Comparison of ENCODE assay signal across 26 cellular contexts in genomic region chr4:149709640-149710039, GRCh38.
DNase-seq lines count a peak whose midpoint lies in the region; ATAC-seq and TF ChIP-seq lines count a peak whose summit lies in the region.
"Had no signal": no experiment of that assay in that cellular context is flagged by ENCODE, and none has a peak within 500 bp of the region (broad histone marks: within the 10 kb centered on the region; RNA-seq: fewer than 3 reads in every experiment).

No MANE protein-coding gene starts in this region.

- no peaks in the 10 kb centered on the region for H3K9me3 Mint-ChIP-seq in HFFc6
- H3K9me3 Mint-ChIP-seq in activated CD4-positive, alpha-beta T cell treated with anti-CD3 and anti-CD28 coated beads, Interleukin-2, amount 10 ng/mL, durations not matched to agents 24 days and 14 days: no peaks in the 10 kb centered on the region
- no peaks in the 10 kb centered on the region for H3K9me3 Mint-ChIP-seq in T-helper 2 cell treated with Interferon-gamma antibody and Interleukin-4, amounts not matched to agents 5 μg/mL and 100 μg/mL, for 36 hours
- H3K9me3 Mint-ChIP-seq: activated naive CD4-positive, alpha-beta T cell treated with anti-CD3 and anti-CD28 coated beads, Interleukin-2, amount 10 ng/mL, durations not matched to agents 7 days and 5 days; activated T-helper 1 cell treated with anti-CD3 and anti-CD28 coated beads, Interleukin-12 subunit alpha, Interleukin-12 subunit beta, Interleukin-2, Interleukin-4 antibody, amounts not matched to agents 30 ng/mL and 10 ng/mL and 1 ng/mL, durations not matched to agents 14 hours and 24 hours and 36 hours; stimulated activated memory B cell treated with anti-CD40 and anti-IgM and Interleukin-4, amounts not matched to agents 10 μg/mL and 1 μg/mL and 100 μg/mL, for 72 hours had no signal

- TF ChIP-seq CTCF in HFFc6 (IDR thresholded peaks at IDR 0.05): no peak
- TF ChIP-seq CTCF in astrocyte of the spinal cord (IDR thresholded peaks at IDR 0.05; ENCODE audit: low read depth, low read length): no peak

- peak; percentile 21 for DNase-seq in A172 (ENCODE audit: low spot score)
- peak; percentile 22 for DNase-seq in HFFc6
- peak; percentile 13 for DNase-seq in astrocyte of the spinal cord (ENCODE audit: low read depth, low spot score)
- DNase-seq in kidney tubule cell (ENCODE audit: low spot score): peak; percentile 67
- no peak for DNase-seq in T1000 (lab: John Stamatoyannopoulos, UW)
- no peak for DNase-seq in activated CD4-positive, alpha-beta T cell treated with anti-CD3 and anti-CD28 coated beads, Interleukin-2, amount 10 ng/mL, durations not matched to agents 24 days and 14 days
- DNase-seq in T-helper 2 cell treated with Interferon-gamma antibody and Interleukin-4, amounts not matched to agents 5 μg/mL and 100 μg/mL, for 36 hours (ENCODE audit: low spot score): no peak
- DNase-seq: activated CD8-positive, alpha-beta memory T cell treated with anti-CD3 and anti-CD28 coated beads, Interleukin-2, amount 50 U/mL, for 48 hours; activated CD8-positive, alpha-beta T cell treated with anti-CD3 and anti-CD28 coated beads for 36 hours; activated naive CD4-positive, alpha-beta T cell treated with anti-CD3 and anti-CD28 coated beads, Interleukin-2, amount 10 ng/mL, durations not matched to agents 7 days and 5 days; CD4-positive, alpha-beta T cell; DND-41; GOT3; KBM-7; lower lobe of right lung; MM.1S; natural killer cell; NCI-H1105 treated with DMSO at 0.1 percent for 48 hours; NCI-H187 treated with DMSO at 0.1 percent for 48 hours; NCI-H2171; NCI-H510A; transverse colon had no signal

- peaks cover 24% of the 10 kb centered on the region for H3K4me1 Mint-ChIP-seq in HFFc6 (ENCODE audit: low read depth)
- H3K4me1 Mint-ChIP-seq in activated CD4-positive, alpha-beta T cell treated with anti-CD3 and anti-CD28 coated beads, Interleukin-2, amount 10 ng/mL, durations not matched to agents 24 days and 14 days: no peaks in the 10 kb centered on the region
- H3K4me1 Mint-ChIP-seq in T-helper 2 cell treated with Interferon-gamma antibody and Interleukin-4, amounts not matched to agents 5 μg/mL and 100 μg/mL, for 36 hours (ENCODE audit: low read depth): no peaks in the 10 kb centered on the region
- H3K4me1 Mint-ChIP-seq: activated naive CD4-positive, alpha-beta T cell treated with anti-CD3 and anti-CD28 coated beads, Interleukin-2, amount 10 ng/mL, durations not matched to agents 7 days and 5 days; natural killer cell; stimulated activated memory B cell treated with anti-CD40 and anti-IgM and Interleukin-4, amounts not matched to agents 10 μg/mL and 1 μg/mL and 100 μg/mL, for 72 hours had no signal

- peaks cover 2% of the 10 kb centered on the region; the same call in 1 of the 2 replicates for H3K27me3 Mint-ChIP-seq in HFFc6 (ENCODE audit: insufficient read depth)
- H3K27me3 Mint-ChIP-seq in activated CD4-positive, alpha-beta T cell treated with anti-CD3 and anti-CD28 coated beads, Interleukin-2, amount 10 ng/mL, durations not matched to agents 24 days and 14 days: no peaks in the 10 kb centered on the region
- no peaks in the 10 kb centered on the region for H3K27me3 Mint-ChIP-seq in T-helper 2 cell treated with Interferon-gamma antibody and Interleukin-4, amounts not matched to agents 5 μg/mL and 100 μg/mL, for 36 hours (ENCODE audit: low read depth)
- H3K27me3 Mint-ChIP-seq: activated CD8-positive, alpha-beta T cell treated with anti-CD3 and anti-CD28 coated beads for 36 hours; activated naive CD4-positive, alpha-beta T cell treated with anti-CD3 and anti-CD28 coated beads, Interleukin-2, amount 10 ng/mL, durations not matched to agents 7 days and 5 days; CD4-positive, alpha-beta T cell; stimulated activated memory B cell treated with anti-CD40 and anti-IgM and Interleukin-4, amounts not matched to agents 10 μg/mL and 1 μg/mL and 100 μg/mL, for 72 hours had no signal

- no peak for ATAC-seq in GM19023 (IDR thresholded peaks at IDR 0.05; ENCODE audit: unreplicated experiment)
- ATAC-seq: activated CD8-positive, alpha-beta T cell treated with anti-CD3 and anti-CD28 coated beads for 36 hours; lower lobe of right lung; natural killer cell; stimulated activated memory B cell treated with anti-CD40 and anti-IgM and Interleukin-4, amounts not matched to agents 10 μg/mL and 1 μg/mL and 100 μg/mL, for 72 hours had no signal

- H3K4me3 ChIP-seq in astrocyte of the spinal cord (ENCODE audit: low read depth, low read length): no peak overlapping the region
- H3K4me3 ChIP-seq: lower lobe of right lung, SK-N-MC, transverse colon had no signal

- no peak overlapping the region; the same call in 1 of the 2 replicates for H3K27ac Mint-ChIP-seq in HFFc6
- H3K27ac Mint-ChIP-seq in activated CD4-positive, alpha-beta T cell treated with anti-CD3 and anti-CD28 coated beads, Interleukin-2, amount 10 ng/mL, durations not matched to agents 24 days and 14 days: no peak overlapping the region
- no peak overlapping the region for H3K27ac Mint-ChIP-seq in T-helper 2 cell treated with Interferon-gamma antibody and Interleukin-4, amounts not matched to agents 5 μg/mL and 100 μg/mL, for 36 hours
- H3K27ac Mint-ChIP-seq: activated CD8-positive, alpha-beta T cell treated with anti-CD3 and anti-CD28 coated beads for 36 hours; activated naive CD4-positive, alpha-beta T cell treated with anti-CD3 and anti-CD28 coated beads, Interleukin-2, amount 10 ng/mL, durations not matched to agents 7 days and 5 days; activated T-helper 1 cell treated with anti-CD3 and anti-CD28 coated beads, Interleukin-12 subunit alpha, Interleukin-12 subunit beta, Interleukin-2, Interleukin-4 antibody, amounts not matched to agents 30 ng/mL and 10 ng/mL and 1 ng/mL, durations not matched to agents 14 hours and 24 hours and 36 hours; CD4-positive, alpha-beta T cell; natural killer cell; stimulated activated memory B cell treated with anti-CD40 and anti-IgM and Interleukin-4, amounts not matched to agents 10 μg/mL and 1 μg/mL and 100 μg/mL, for 72 hours had no signal

- no peak overlapping the region for H3K4me3 Mint-ChIP-seq in HFFc6
- no peak overlapping the region for H3K4me3 Mint-ChIP-seq in activated CD4-positive, alpha-beta T cell treated with anti-CD3 and anti-CD28 coated beads, Interleukin-2, amount 10 ng/mL, durations not matched to agents 24 days and 14 days
- no peak overlapping the region for H3K4me3 Mint-ChIP-seq in T-helper 2 cell treated with Interferon-gamma antibody and Interleukin-4, amounts not matched to agents 5 μg/mL and 100 μg/mL, for 36 hours
- H3K4me3 Mint-ChIP-seq: activated CD8-positive, alpha-beta T cell treated with anti-CD3 and anti-CD28 coated beads for 36 hours; activated naive CD4-positive, alpha-beta T cell treated with anti-CD3 and anti-CD28 coated beads, Interleukin-2, amount 10 ng/mL, durations not matched to agents 7 days and 5 days; activated T-helper 1 cell treated with anti-CD3 and anti-CD28 coated beads, Interleukin-12 subunit alpha, Interleukin-12 subunit beta, Interleukin-2, Interleukin-4 antibody, amounts not matched to agents 30 ng/mL and 10 ng/mL and 1 ng/mL, durations not matched to agents 14 hours and 24 hours and 36 hours; CD4-positive, alpha-beta T cell; natural killer cell; stimulated activated memory B cell treated with anti-CD40 and anti-IgM and Interleukin-4, amounts not matched to agents 10 μg/mL and 1 μg/mL and 100 μg/mL, for 72 hours had no signal

- H3K36me3 Mint-ChIP-seq in HFFc6 (ENCODE audit: low read depth): no peaks in the 10 kb centered on the region
- H3K36me3 Mint-ChIP-seq in activated CD4-positive, alpha-beta T cell treated with anti-CD3 and anti-CD28 coated beads, Interleukin-2, amount 10 ng/mL, durations not matched to agents 24 days and 14 days (ENCODE audit: low read depth): no peaks in the 10 kb centered on the region
- no peaks in the 10 kb centered on the region for H3K36me3 Mint-ChIP-seq in T-helper 2 cell treated with Interferon-gamma antibody and Interleukin-4, amounts not matched to agents 5 μg/mL and 100 μg/mL, for 36 hours (ENCODE audit: low read depth)
- H3K36me3 Mint-ChIP-seq: activated naive CD4-positive, alpha-beta T cell treated with anti-CD3 and anti-CD28 coated beads, Interleukin-2, amount 10 ng/mL, durations not matched to agents 7 days and 5 days; natural killer cell; stimulated activated memory B cell treated with anti-CD40 and anti-IgM and Interleukin-4, amounts not matched to agents 10 μg/mL and 1 μg/mL and 100 μg/mL, for 72 hours had no signal

- in situ Hi-C loops in astrocyte of the spinal cord (cut with HindIII; ENCODE audit: low sequenced_read_pairs): no loop called here

- intact Hi-C loops in activated CD4-positive, alpha-beta T cell treated with anti-CD3 and anti-CD28 coated beads, Interleukin-2, amount 10 ng/mL, durations not matched to agents 24 days and 14 days (cut with micrococcal nuclease): no loop called here

Comparison
In these comparisons a context has a peak if more than half of its experiments do, and no peak if none do; other contexts are left out.
1. DNase-seq: peak in A172 (single experiment), HFFc6 (single experiment), astrocyte of the spinal cord (single experiment) and kidney tubule cell (single experiment); none in T1000 (single experiment), activated CD4-positive, alpha-beta T cell treated with anti-CD3 and anti-CD28 coated beads, Interleukin-2, amount 10 ng/mL, durations not matched to agents 24 days and 14 days (single experiment) and T-helper 2 cell treated with Interferon-gamma antibody and Interleukin-4, amounts not matched to agents 5 μg/mL and 100 μg/mL, for 36 hours (single experiment).